10 cellular contexts compared by ENCODE assay signal in the genomic region with DNA sequence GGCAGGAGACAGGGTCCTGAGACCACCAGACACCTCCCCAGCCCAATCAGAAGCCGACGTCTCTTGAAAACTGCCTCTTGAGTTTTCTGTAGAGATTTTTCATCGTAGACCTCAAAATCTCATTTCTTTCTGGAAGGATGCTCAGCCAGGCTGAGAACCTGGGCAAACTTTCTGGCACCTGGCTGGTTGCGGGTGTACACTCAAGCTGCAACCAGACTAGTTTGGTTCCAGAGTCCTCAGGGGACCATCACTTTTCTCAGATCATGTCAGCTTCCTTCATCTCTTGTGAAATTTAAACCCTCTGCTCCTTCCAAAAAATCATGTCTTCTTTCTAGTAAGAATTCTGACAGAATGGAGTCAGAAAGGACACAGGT. TPM values are rescaled to one million over a fixed set of nuclear protein-coding genes. Genes with fewer than 3 reads are reported as not detected.
DNase-seq lines count a peak whose midpoint lies in the region; ATAC-seq lines count a peak whose summit lies in the region.
"Had no signal": no experiment of that assay in that cellular context is flagged by ENCODE, and none has a peak within 500 bp of the region (broad histone marks: within the 10 kb centered on the region; RNA-seq: fewer than 3 reads in every experiment).

No MANE protein-coding gene starts in this region.

- POLR2A ChIA-PET in naive thymus-derived CD8-positive, alpha-beta T cell (lab: Charles Lee), result interaction anchor here (1.5 to 14.5 kb wide), 3 partner anchors 10 to 31 kb away, joined by 4 to 246 read pairs (median 5); no protein-coding TSS in a partner anchor

- ATAC-seq in activated T-cell treated with anti-CD3 and anti-CD28 coated beads, Interleukin-2, amount 50 U/mL, for 4 hours, result no peak
- ATAC-seq in HG02610 (IDR thresholded peaks at IDR 0.05; ENCODE audit: unreplicated experiment) (peak; percentile 43), HG03558 (IDR thresholded peaks at IDR 0.05; ENCODE audit: extremely low read depth, unreplicated experiment) (peak; percentile 22)
- ATAC-seq in naive thymus-derived CD8-positive, alpha-beta T cell, result no peak

- H3K9me3 Mint-ChIP-seq in activated T-cell treated with anti-CD3 and anti-CD28 coated beads, Interleukin-2, amount 50 U/mL, for 24 hours, result no peaks in the 10 kb centered on the region
- no peaks in the 10 kb centered on the region for H3K9me3 Mint-ChIP-seq in activated T-cell treated with anti-CD3 and anti-CD28 coated beads, Interleukin-2, amount 50 U/mL, for 4 hours
- H3K9me3 Mint-ChIP-seq in naive thymus-derived CD8-positive, alpha-beta T cell, result no peaks in the 10 kb centered on the region

- in situ Hi-C loops in G401 (cut with HindIII; ENCODE audit: low sequenced_read_pairs), result no loop called here

- H3K36me3 Mint-ChIP-seq in activated T-cell treated with anti-CD3 and anti-CD28 coated beads, Interleukin-2, amount 50 U/mL, for 24 hours (ENCODE audit: low read depth), result peaks cover 10% of the 10 kb centered on the region
- peaks cover 3% of the 10 kb centered on the region for H3K36me3 Mint-ChIP-seq in activated T-cell treated with anti-CD3 and anti-CD28 coated beads, Interleukin-2, amount 50 U/mL, for 4 hours (ENCODE audit: insufficient read depth)
- H3K36me3 Mint-ChIP-seq in naive thymus-derived CD8-positive, alpha-beta T cell, result peaks cover 0 to 8% (median 0%) of the 10 kb centered on the region in 3 donors

- H3K4me1 Mint-ChIP-seq in activated T-cell treated with anti-CD3 and anti-CD28 coated beads, Interleukin-2, amount 50 U/mL, for 24 hours (ENCODE audit: low read depth), result peaks cover 92% of the 10 kb centered on the region
- peaks cover 79% of the 10 kb centered on the region for H3K4me1 Mint-ChIP-seq in activated T-cell treated with anti-CD3 and anti-CD28 coated beads, Interleukin-2, amount 50 U/mL, for 4 hours (ENCODE audit: low read depth)
- peaks cover 36 to 93% (median 79%) of the 10 kb centered on the region in 4 donors for H3K4me1 Mint-ChIP-seq in naive thymus-derived CD8-positive, alpha-beta T cell

- DNase-seq in activated T-cell treated with anti-CD3 and anti-CD28 coated beads, Interleukin-2, amount 50 U/mL, for 24 hours, result no peak
- no peak for DNase-seq in activated T-cell treated with anti-CD3 and anti-CD28 coated beads, Interleukin-2, amount 50 U/mL, for 4 hours
- DNase-seq in naive thymus-derived CD8-positive, alpha-beta T cell, result no peak
- DNase-seq in DMS 273 (lab: John Stamatoyannopoulos, UW; ENCODE audit: unreplicated experiment) (no peak), RKO (ENCODE audit: low spot score) (no peak), G401 (ENCODE audit: low spot score) (no peak)
- DNase-seq: NCI-H526 treated with DMSO at 0.1 percent for 48 hours, sigmoid colon had no signal

- no peaks in the 10 kb centered on the region for H3K27me3 Mint-ChIP-seq in activated T-cell treated with anti-CD3 and anti-CD28 coated beads, Interleukin-2, amount 50 U/mL, for 24 hours
- no peaks in the 10 kb centered on the region for H3K27me3 Mint-ChIP-seq in activated T-cell treated with anti-CD3 and anti-CD28 coated beads, Interleukin-2, amount 50 U/mL, for 4 hours (ENCODE audit: low read depth)
- H3K27me3 Mint-ChIP-seq in naive thymus-derived CD8-positive, alpha-beta T cell, result no peaks in the 10 kb centered on the region

- H3K27ac Mint-ChIP-seq in activated T-cell treated with anti-CD3 and anti-CD28 coated beads, Interleukin-2, amount 50 U/mL, for 24 hours, result peak overlapping the region; percentile 92
- peak overlapping the region in 9 of 10 donors; percentile 43 to 92 (median 84) for H3K27ac Mint-ChIP-seq in naive thymus-derived CD8-positive, alpha-beta T cell

- no peak overlapping the region for H3K4me3 Mint-ChIP-seq in activated T-cell treated with anti-CD3 and anti-CD28 coated beads, Interleukin-2, amount 50 U/mL, for 24 hours
- no peak overlapping the region for H3K4me3 Mint-ChIP-seq in activated T-cell treated with anti-CD3 and anti-CD28 coated beads, Interleukin-2, amount 50 U/mL, for 4 hours
- H3K4me3 Mint-ChIP-seq in naive thymus-derived CD8-positive, alpha-beta T cell, result peak overlapping the region in 4 of 10 donors; percentile 7 to 42 (median 24)

RNA-seq across cellular contexts. Expression of a gene that starts 45.1 kb away (rescaled TPM):
- total RNA-seq in activated T-cell treated with anti-CD3 and anti-CD28 coated beads, Interleukin-2, amount 50 U/mL, for 4 hours, result 10 to 100 TPM; 19.1 to 23.2 (median 21.3) TPM
- total RNA-seq in naive thymus-derived CD8-positive, alpha-beta T cell, result 10 to 100 TPM; 46.4 to 48.8 TPM
- 100 to 1,000 TPM in 1 of 3 donors, 10 to 100 TPM in 2; 67.4 to 122 (median 98.5) TPM for polyA plus RNA-seq in naive thymus-derived CD8-positive, alpha-beta T cell
- 4.5 and 12.4 TPM in 2 replicates for total RNA-seq in G401 (2014; rRNA removed; shearing (Covaris generic))

Comparison
In these comparisons a context has a peak if more than half of its experiments do, and no peak if none do; other contexts are left out.
1. ATAC-seq: peak in HG02610 (single experiment) and HG03558 (single experiment); none in activated T-cell treated with anti-CD3 and anti-CD28 coated beads, Interleukin-2, amount 50 U/mL, for 4 hours (0 of 2) and naive thymus-derived CD8-positive, alpha-beta T cell (0 of 2).